In the genomic region with DNA sequence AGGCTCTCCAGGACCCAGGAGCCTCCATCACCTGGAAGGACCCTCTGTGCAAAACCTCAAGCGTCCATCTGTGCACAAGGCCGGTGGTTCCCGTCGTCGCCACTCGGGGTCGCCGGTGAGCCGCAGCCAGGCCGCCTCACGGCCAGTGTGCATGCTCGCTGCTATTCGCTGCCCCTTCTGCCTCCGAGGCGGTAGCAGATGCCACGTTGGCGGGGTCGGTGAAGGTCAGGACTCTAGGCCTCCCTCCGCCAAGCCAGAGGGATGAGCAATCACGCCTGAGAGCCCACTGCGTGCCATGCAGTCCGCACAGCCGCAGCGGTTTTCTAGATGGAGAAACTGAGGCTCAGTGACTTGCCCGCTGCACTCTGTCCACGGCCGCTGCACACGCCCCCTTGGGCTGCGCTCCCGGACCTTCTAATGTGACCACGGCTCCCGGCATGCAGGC, we compare ENCODE assay signal across 1 cellular context.
TF ChIP-seq lines count a peak whose summit lies in the region.

No MANE protein-coding gene starts in this region.

TF ChIP-seq in WTC11, 78 proteins besides CTCF, POLR2A, EP300 and RAD21 (continued from another document):
- TF ChIP-seq TEAD4 (CRISPR knock-in tag; IDR thresholded peaks at IDR 0.05): no peak
- TF ChIP-seq, protein P1, sequence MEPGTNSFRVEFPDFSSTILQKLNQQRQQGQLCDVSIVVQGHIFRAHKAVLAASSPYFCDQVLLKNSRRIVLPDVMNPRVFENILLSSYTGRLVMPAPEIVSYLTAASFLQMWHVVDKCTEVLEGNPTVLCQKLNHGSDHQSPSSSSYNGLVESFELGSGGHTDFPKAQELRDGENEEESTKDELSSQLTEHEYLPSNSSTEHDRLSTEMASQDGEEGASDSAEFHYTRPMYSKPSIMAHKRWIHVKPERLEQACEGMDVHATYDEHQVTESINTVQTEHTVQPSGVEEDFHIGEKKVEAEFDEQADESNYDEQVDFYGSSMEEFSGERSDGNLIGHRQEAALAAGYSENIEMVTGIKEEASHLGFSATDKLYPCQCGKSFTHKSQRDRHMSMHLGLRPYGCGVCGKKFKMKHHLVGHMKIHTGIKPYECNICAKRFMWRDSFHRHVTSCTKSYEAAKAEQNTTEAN (CRISPR knock-in tag; IDR thresholded peaks at IDR 0.05): no peak
- TF ChIP-seq, protein P2, sequence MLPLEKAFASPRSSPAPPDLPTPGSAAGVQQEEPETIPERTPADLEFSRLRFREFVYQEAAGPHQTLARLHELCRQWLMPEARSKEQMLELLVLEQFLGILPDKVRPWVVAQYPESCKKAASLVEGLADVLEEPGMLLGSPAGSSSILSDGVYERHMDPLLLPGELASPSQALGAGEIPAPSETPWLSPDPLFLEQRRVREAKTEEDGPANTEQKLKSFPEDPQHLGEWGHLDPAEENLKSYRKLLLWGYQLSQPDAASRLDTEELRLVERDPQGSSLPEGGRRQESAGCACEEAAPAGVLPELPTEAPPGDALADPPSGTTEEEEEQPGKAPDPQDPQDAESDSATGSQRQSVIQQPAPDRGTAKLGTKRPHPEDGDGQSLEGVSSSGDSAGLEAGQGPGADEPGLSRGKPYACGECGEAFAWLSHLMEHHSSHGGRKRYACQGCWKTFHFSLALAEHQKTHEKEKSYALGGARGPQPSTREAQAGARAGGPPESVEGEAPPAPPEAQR (CRISPR knock-in tag; IDR thresholded peaks at IDR 0.05): no peak
- peak; percentile 48; the same call in 1 of the 2 replicates for TF ChIP-seq SP1 (CRISPR knock-in tag; conservative IDR thresholded peaks at IDR 0.05)
- TF ChIP-seq GTF2I (CRISPR knock-in tag; conservative IDR thresholded peaks at IDR 0.05): no peak
